19 cellular contexts compared by ENCODE assay signal in the genomic region with DNA sequence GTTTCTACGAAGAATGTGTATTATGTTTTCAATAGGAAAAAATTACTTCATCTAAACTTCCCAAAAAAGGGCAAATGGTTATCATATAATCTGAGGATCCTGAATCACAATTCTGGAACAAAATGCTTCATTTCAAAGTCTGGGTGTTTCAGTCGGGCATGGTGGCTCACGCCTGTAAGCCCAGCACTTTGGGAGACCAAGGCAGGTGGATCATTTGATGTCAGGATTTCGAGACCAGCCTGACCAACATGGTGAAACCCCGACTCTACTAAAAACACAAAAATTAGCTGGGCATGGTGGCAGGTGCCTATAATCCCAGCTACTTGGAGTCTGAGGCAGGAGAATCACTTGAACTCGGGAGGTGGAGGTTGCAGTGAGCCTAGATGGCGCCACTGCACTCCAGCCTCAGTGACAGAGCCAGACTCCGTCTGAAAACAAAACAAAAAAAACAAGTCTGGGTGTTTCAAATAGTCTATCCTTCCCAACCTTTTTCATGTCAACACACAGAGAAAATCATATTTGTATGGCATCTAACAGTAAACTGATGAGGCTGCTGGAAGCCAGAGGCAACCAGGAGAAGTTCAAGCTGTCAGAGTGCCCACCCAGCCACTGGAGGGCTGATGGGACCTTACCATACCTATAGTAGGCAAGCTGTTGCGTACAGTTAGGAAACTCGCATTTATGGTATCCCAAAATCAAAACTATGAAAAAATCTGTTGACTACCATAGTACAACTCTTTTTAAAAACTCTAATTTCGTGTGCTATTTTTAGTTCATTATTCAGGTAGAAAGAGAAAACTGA. TPM values are rescaled to one million over a fixed set of nuclear protein-coding genes. Genes with fewer than 3 reads are reported as not detected.
DNase-seq lines count a peak whose midpoint lies in the region; ATAC-seq, FAIRE-seq and TF ChIP-seq lines count a peak whose summit lies in the region.
"Had no signal": no experiment of that assay in that cellular context is flagged by ENCODE, and none has a peak within 500 bp of the region (broad histone marks: within the 10 kb centered on the region; RNA-seq: fewer than 3 reads in every experiment).

No MANE protein-coding gene starts in this region.

- H3K27me3 ChIP-seq in H9 (ENCODE audit: insufficient read depth, low read length) (no peaks in the 10 kb centered on the region), RWPE2 (ENCODE audit: insufficient read depth, poor library complexity, severe bottlenecking) (no peaks in the 10 kb centered on the region), pancreas (no peaks in the 10 kb centered on the region)
- H3K27me3 ChIP-seq: heart left ventricle had no signal

- H3T11ph ChIP-seq in H9 (ENCODE audit: low read length): no peak overlapping the region

- no peak overlapping the region for H3K9ac ChIP-seq in H9 (ENCODE audit: extremely low read depth, insufficient read length, low read length)

- no peak overlapping the region for H2AFZ ChIP-seq in H9 (ENCODE audit: low read length)

- H2BK12ac ChIP-seq in H9 (ENCODE audit: insufficient read length, low read depth, low read length): no peak overlapping the region

- peaks cover 4% of the 10 kb centered on the region for H3K36me3 Mint-ChIP-seq in Calu3 (ENCODE audit: insufficient read depth, unreplicated experiment)
- peaks cover 3 to 9% (median 4%) of the 10 kb centered on the region in 3 experiments; a peak in 6 of 7 replicates for H3K36me3 Mint-ChIP-seq in H9 (ENCODE audit: insufficient read depth in 1 of 3, low read depth in 3 of 3)

- H3K14ac ChIP-seq in H9 (ENCODE audit: insufficient read depth, low read length): no peak overlapping the region

- no peak for FAIRE-seq in pancreas (lab: Jason Lieb, UNC)
- FAIRE-seq: H54, HTR-8/SVneo, small intestine had no signal

- no peaks in the 10 kb centered on the region for H4K20me1 ChIP-seq in H9 (ENCODE audit: control insufficient read depth, insufficient read depth, insufficient read length)

- H3K4me3 Mint-ChIP-seq in Calu3 (ENCODE audit: low read depth, unreplicated experiment) (no peak overlapping the region), H9 (no peak overlapping the region)
- H3K4me3 Mint-ChIP-seq: activated T-cell treated with anti-CD3 and anti-CD28 coated beads, Interleukin-2, amount 50 U/mL, for 72 hours; CD4-positive, CD25-positive, alpha-beta regulatory T cell had no signal

- H2AK5ac ChIP-seq in H9 (ENCODE audit: insufficient read length, low read length): no peak overlapping the region

- no peaks in the 10 kb centered on the region for H3K9me3 ChIP-seq in H9 (ENCODE audit: control insufficient read depth, low read depth, low read length)
- H3K9me3 ChIP-seq in RWPE2 (ENCODE audit: severe bottlenecking): no peaks in the 10 kb centered on the region
- H3K9me3 ChIP-seq in pancreas: no peaks in the 10 kb centered on the region
- H3K9me3 ChIP-seq: heart left ventricle, left ventricle myocardium inferior had no signal

- CTCF ChIA-PET in Calu3 (lab: Charles Lee): interaction anchor here (1.0 to 1.9 kb wide), 2 partner anchors 14 to 18 kb away, joined by 3 to 5 read pairs; partner anchors contain the start of gene NBAS

- no peaks in the 10 kb centered on the region for H3K9me3 Mint-ChIP-seq in Calu3 (ENCODE audit: low read depth, unreplicated experiment)
- H3K9me3 Mint-ChIP-seq in H9: no peaks in the 10 kb centered on the region
- H3K9me3 Mint-ChIP-seq: activated T-cell treated with anti-CD3 and anti-CD28 coated beads, Interleukin-2, amount 50 U/mL, for 72 hours; CD4-positive, CD25-positive, alpha-beta regulatory T cell had no signal

- H3K27ac Mint-ChIP-seq in Calu3 (ENCODE audit: unreplicated experiment) (no peak overlapping the region), H9 (no peak overlapping the region)
- H3K27ac Mint-ChIP-seq: activated T-cell treated with anti-CD3 and anti-CD28 coated beads, Interleukin-2, amount 50 U/mL, for 72 hours had no signal

- in situ Hi-C loops in G401 (cut with HindIII; ENCODE audit: low sequenced_read_pairs): no loop called here

- no peaks in the 10 kb centered on the region for H3K23me2 ChIP-seq in H9 (ENCODE audit: insufficient read length, low read depth, low read length, poor library complexity, severe bottlenecking)

- H3K27ac ChIP-seq in H9 (ENCODE audit: insufficient read length, low read depth, low read length) (no peak overlapping the region), RWPE2 (ENCODE audit: poor library complexity, severe bottlenecking) (no peak overlapping the region), pancreas (no peak overlapping the region)
- H3K27ac ChIP-seq: heart left ventricle, left ventricle myocardium inferior had no signal

- WGBS in H9 (ENCODE audit: extremely low coverage, insufficient read length, low lambda C conversion rate): no CpG with 5 or more reads among the region's 11 CpGs
- WGBS in pancreas, 2 donors: 93 to 96% methylated on average over 11 of the region's 11 CpGs

- no peak overlapping the region for H3K23ac ChIP-seq in H9 (ENCODE audit: insufficient read length, low read depth, low read length)

- H2BK15ac ChIP-seq in H9 (ENCODE audit: low read depth, low read length): no peak overlapping the region

- no TSS peak for BruUV-seq in Calu3 (replicated peaks; lab: Mats Ljungman, UMichigan)

- H3K18ac ChIP-seq in H9 (ENCODE audit: insufficient read length, low read depth, low read length): no peak overlapping the region

- H2BK120ac ChIP-seq in H9 (ENCODE audit: low read depth, low read length, poor library complexity, severe bottlenecking): no peak overlapping the region

- TF ChIP-seq CTCF in Calu3 (IDR thresholded peaks at IDR 0.05; ENCODE audit: unreplicated experiment) (peak; percentile 26), H9 (conservative IDR thresholded peaks at IDR 0.05) (peak; percentile 71), RWPE2 (IDR thresholded peaks at IDR 0.05; ENCODE audit: poor library complexity, severe bottlenecking) (peak; percentile 51), fibroblast of villous mesenchyme (IDR thresholded peaks at IDR 0.05; ENCODE audit: insufficient read depth, low read depth, low read length) (peak; percentile 22), pancreas (IDR thresholded peaks at IDR 0.05) (no peak)

- intact Hi-C loops in Calu3 (cut with micrococcal nuclease; ENCODE audit: unreplicated experiment): no loop called here
- intact Hi-C loops in pancreas (cut with DNase I): no loop called here

- no peaks in the 10 kb centered on the region for H3K79me1 ChIP-seq in H9 (ENCODE audit: insufficient read depth, low read depth, low read length, poor library complexity, severe bottlenecking)

- H3K56ac ChIP-seq in H9 (ENCODE audit: insufficient read length, low read depth, low read length): no peak overlapping the region

- no peak overlapping the region for H3K4me2 ChIP-seq in H9 (ENCODE audit: insufficient read depth, insufficient read length, low read length)

- H2BK20ac ChIP-seq in H9 (ENCODE audit: low read depth, low read length, poor library complexity, severe bottlenecking): no peak overlapping the region

- H3K36me3 ChIP-seq in RWPE2 (ENCODE audit: low read depth) (peaks cover 30% of the 10 kb centered on the region), pancreas (peaks cover 0 to 14% (median 0%) of the 10 kb centered on the region in 3 donors)

- H4K8ac ChIP-seq in H9 (replicated peaks; ENCODE audit: insufficient read length, low read depth, low read length): no peak overlapping the region

- no peak overlapping the region for H4K5ac ChIP-seq in H9 (ENCODE audit: insufficient read length, low read depth, low read length)

- no peak for DNase-seq in Calu3
- DNase-seq in H9: no peak
- no peak for DNase-seq in RWPE2 (ENCODE audit: low spot score)
- no peak for DNase-seq in fibroblast of villous mesenchyme (ENCODE audit: low read depth)
- no peak for DNase-seq in SKM-1 treated with dmso at 0.1 percent for 144 hours (lab: John Stamatoyannopoulos, UW; ENCODE audit: unreplicated experiment)
- DNase-seq in pancreas: no peak
- no peak for DNase-seq in T-helper 9 cell
- DNase-seq in G401 (ENCODE audit: low spot score): no peak
- DNase-seq: activated T-cell treated with anti-CD3 and anti-CD28 coated beads, Interleukin-2, amount 50 U/mL, for 72 hours; aorta; CD4-positive, CD25-positive, alpha-beta regulatory T cell; effector CD8-positive, alpha-beta T cell; heart left ventricle; left ventricle myocardium inferior; NCI-H1105; SHP77 treated with DMSO at 0.1 percent for 48 hours; small intestine had no signal

- no peak overlapping the region for H3K4me3 ChIP-seq in RWPE2 (ENCODE audit: severe bottlenecking)
- no peak overlapping the region for H3K4me3 ChIP-seq in fibroblast of villous mesenchyme (ENCODE audit: low read depth, low read length)
- H3K4me3 ChIP-seq in pancreas: no peak overlapping the region
- H3K4me3 ChIP-seq: heart left ventricle, left ventricle myocardium inferior had no signal

- H2BK5ac ChIP-seq in H9 (ENCODE audit: insufficient read length, low read length): no peak overlapping the region

- no peaks in the 10 kb centered on the region for H3K4me1 Mint-ChIP-seq in Calu3 (ENCODE audit: low read depth, unreplicated experiment)
- no peaks in the 10 kb centered on the region; a peak in 1 of 4 replicates for H3K4me1 Mint-ChIP-seq in H9

- no peak for ATAC-seq in RWPE2 (ENCODE audit: low read depth)
- no peak for ATAC-seq in pancreas
- ATAC-seq: activated T-cell treated with anti-CD3 and anti-CD28 coated beads, Interleukin-2, amount 50 U/mL, for 72 hours; heart left ventricle had no signal

- H3K27me3 Mint-ChIP-seq in Calu3 (ENCODE audit: unreplicated experiment) (no peaks in the 10 kb centered on the region), H9 (ENCODE audit: low read depth) (no peaks in the 10 kb centered on the region)
- H3K27me3 Mint-ChIP-seq: CD4-positive, CD25-positive, alpha-beta regulatory T cell had no signal

- H4K91ac ChIP-seq in H9 (ENCODE audit: insufficient read length, low read depth, low read length): no peak overlapping the region

- no peaks in the 10 kb centered on the region for H3K79me2 ChIP-seq in H9 (ENCODE audit: insufficient read depth, low read length)

- H3K4ac ChIP-seq in H9 (ENCODE audit: low read depth, low read length): no peak overlapping the region

- H3K4me1 ChIP-seq in H9 (ENCODE audit: insufficient read depth, low read length): no peaks in the 10 kb centered on the region
- H3K4me1 ChIP-seq in RWPE2 (ENCODE audit: insufficient read depth, poor library complexity, severe bottlenecking): no peaks in the 10 kb centered on the region
- peaks cover 0 to 3% (median 0%) of the 10 kb centered on the region in 3 donors for H3K4me1 ChIP-seq in pancreas

RNA-seq across cellular contexts. Expression of gene NBAS, which starts 14.6 kb away (rescaled TPM):
- total RNA-seq in Calu3 (2022): 25.9 and 30.4 TPM in 2 replicates
- total RNA-seq in H9 (2021): 29.7 and 32.5 TPM in 2 replicates
- 81.8 and 109 TPM in 2 replicates for total RNA-seq in fibroblast of villous mesenchyme
- 10 to 100 TPM; 26.6 to 36.7 (median 31.1) TPM for total RNA-seq in pancreas
- polyA plus RNA-seq in pancreas: 10 to 100 TPM; 29.1 to 33.2 TPM
- 31.1 and 45.1 TPM in 2 replicates for total RNA-seq in G401 (2014; rRNA removed; shearing (Covaris generic))

RNA-seq across cellular contexts. Expression of gene DDX1, which starts 45.2 kb away (rescaled TPM):
- total RNA-seq in Calu3 (2022): 99.7 and 106 TPM in 2 replicates
- 118 and 120 TPM in 2 replicates for total RNA-seq in H9 (2021)
- total RNA-seq in fibroblast of villous mesenchyme: 87.3 and 120 TPM in 2 replicates
- total RNA-seq in pancreas: 10 to 100 TPM; 31.8 to 55.1 (median 43.1) TPM
- polyA plus RNA-seq in pancreas: 10 to 100 TPM; 25.5 to 52.6 TPM
- total RNA-seq in G401 (2014; rRNA removed; shearing (Covaris generic)): 89.5 and 131 TPM in 2 replicates

Comparison
In these comparisons a context has a peak if more than half of its experiments do, and no peak if none do; other contexts are left out.
1. CTCF ChIP-seq: peak in Calu3 (single experiment), H9 (single experiment), RWPE2 (single experiment) and fibroblast of villous mesenchyme (single experiment); none in pancreas (0 of 4).